1 cellular context compared by ENCODE assay signal in genomic region chr12:118137148-118137678, GRCh38.
TF ChIP-seq lines count a peak whose summit lies in the region.

No MANE protein-coding gene starts in this region.

TF ChIP-seq in GM12878, 131 proteins besides CTCF, POLR2A, EP300 and RAD21 (continued from another document):
- no peak for TF ChIP-seq ZBTB40 (IDR thresholded peaks at IDR 0.05; ENCODE audit: borderline replicate concordance)
- TF ChIP-seq HDAC6 (IDR thresholded peaks at IDR 0.05; ENCODE audit: unreplicated experiment): no peak
- no peak for TF ChIP-seq KDM1A (IDR thresholded peaks at IDR 0.05; ENCODE audit: borderline replicate concordance)
- no peak for TF ChIP-seq ATF7 (IDR thresholded peaks at IDR 0.05; ENCODE audit: low read depth)
- no peak for TF ChIP-seq CBX5 (IDR thresholded peaks at IDR 0.05; ENCODE audit: low read depth)
- TF ChIP-seq EED (IDR thresholded peaks at IDR 0.05; ENCODE audit: low read depth): no peak
- TF ChIP-seq JUND (IDR thresholded peaks at IDR 0.05; ENCODE audit: low read depth, low read length): no peak
- TF ChIP-seq BCL3 (IDR thresholded peaks at IDR 0.05; ENCODE audit: borderline replicate concordance, insufficient read depth, low read depth, low read length, poor library complexity, severe bottlenecking): no peak
- TF ChIP-seq TCF7 (IDR thresholded peaks at IDR 0.05; ENCODE audit: borderline replicate concordance): no peak
- TF ChIP-seq GATAD2B (conservative IDR thresholded peaks at IDR 0.05; ENCODE audit: low read depth): no peak
- TF ChIP-seq ZBED1 (IDR thresholded peaks at IDR 0.05; ENCODE audit: borderline replicate concordance): no peak
- no peak for TF ChIP-seq HCFC1 (IDR thresholded peaks at IDR 0.05; ENCODE audit: low read length)
- TF ChIP-seq NFIC (IDR thresholded peaks at IDR 0.05; ENCODE audit: low read depth, low read length): no peak
- TF ChIP-seq WRNIP1 (IDR thresholded peaks at IDR 0.05; ENCODE audit: borderline replicate concordance, low read depth, low read length): no peak
- no peak for TF ChIP-seq ZZZ3 (IDR thresholded peaks at IDR 0.05; ENCODE audit: control insufficient read depth, insufficient read length, low read depth)
- no peak for TF ChIP-seq SKIL (IDR thresholded peaks at IDR 0.05; ENCODE audit: low read depth, poor library complexity, severe bottlenecking)
- no peak for TF ChIP-seq USF2 (IDR thresholded peaks at IDR 0.05; ENCODE audit: borderline replicate concordance, low read depth, low read length)
